ENCODE assay signal across 23 cellular contexts in genomic region chr10:3734111-3734510, GRCh38.
"Had no signal": no experiment of that assay in that cellular context is flagged by ENCODE, and none has a peak within 500 bp of the region (broad histone marks: within the 10 kb centered on the region; RNA-seq: fewer than 3 reads in every experiment).

No MANE protein-coding gene starts in this region.

- H3K4me3 Mint-ChIP-seq: activated naive CD4-positive, alpha-beta T cell treated with anti-CD3 and anti-CD28 coated beads, Interleukin-2, amount 10 ng/mL, durations not matched to agents 7 days and 5 days; activated T-cell treated with anti-CD3 and anti-CD28 coated beads, Interleukin-2, amount 50 U/mL, for 72 hours; natural killer cell treated with Interleukin-12 subunit alpha and Interleukin-12 subunit beta and Interleukin-15 and Interleukin-18, amount 100 ng/mL, for 72 hours had no signal

- H3K4me3 ChIP-seq: ascending aorta, prostate gland, spleen, stomach, transverse colon, vagina had no signal

- DNase-seq: activated CD4-positive, alpha-beta T cell treated with anti-CD3 and anti-CD28 coated beads for 1 hour; activated CD4-positive, alpha-beta T cell treated with anti-CD3 and anti-CD28 coated beads, Interleukin-2, amount 50 U/mL, for 4 hours; activated effector memory CD4-positive, alpha-beta T cell treated with anti-CD3 and anti-CD28 coated beads, Interleukin-2, amount 50 U/mL, for 16 hours; activated naive CD4-positive, alpha-beta T cell treated with anti-CD3 and anti-CD28 coated beads, Interleukin-2, amount 10 ng/mL, durations not matched to agents 7 days and 5 days; activated T-cell treated with anti-CD3 and anti-CD28 coated beads, Interleukin-2, amount 50 U/mL, for 72 hours; brain microvascular endothelial cell; central memory CD4-positive, alpha-beta T cell; dermis blood vessel endothelial cell; effector CD8-positive, alpha-beta T cell; hippocampal formation; left ventricle myocardium superior; mammary epithelial cell; midbrain; spleen; stimulated activated CD4-positive, alpha-beta T cell treated with anti-CD3 and anti-CD28 coated beads, Interleukin-4, amount 100 ng/mL, for 24 hours; stomach; T-helper 1 cell; transverse colon had no signal

- H3K9me3 Mint-ChIP-seq: natural killer cell treated with Interleukin-12 subunit alpha and Interleukin-12 subunit beta and Interleukin-15 and Interleukin-18, amount 100 ng/mL, for 72 hours had no signal

- H3K36me3 ChIP-seq: ascending aorta, brain microvascular endothelial cell, prostate gland, spleen, stomach, transverse colon, vagina had no signal

- H3K27me3 ChIP-seq: ascending aorta, brain microvascular endothelial cell, spleen, stomach, transverse colon, vagina had no signal

- ATAC-seq: activated T-cell treated with anti-CD3 and anti-CD28 coated beads, Interleukin-2, amount 50 U/mL, for 72 hours; left ventricle myocardium superior had no signal

- H3K27ac Mint-ChIP-seq: activated naive CD4-positive, alpha-beta T cell treated with anti-CD3 and anti-CD28 coated beads, Interleukin-2, amount 10 ng/mL, durations not matched to agents 7 days and 5 days; activated T-cell treated with anti-CD3 and anti-CD28 coated beads, Interleukin-2, amount 50 U/mL, for 72 hours had no signal

- FAIRE-seq: frontal cortex had no signal

- H3K36me3 Mint-ChIP-seq: activated naive CD4-positive, alpha-beta T cell treated with anti-CD3 and anti-CD28 coated beads, Interleukin-2, amount 10 ng/mL, durations not matched to agents 7 days and 5 days; natural killer cell treated with Interleukin-12 subunit alpha and Interleukin-12 subunit beta and Interleukin-15 and Interleukin-18, amount 100 ng/mL, for 72 hours had no signal
